8 cellular contexts compared by ENCODE assay signal in the genomic region with DNA sequence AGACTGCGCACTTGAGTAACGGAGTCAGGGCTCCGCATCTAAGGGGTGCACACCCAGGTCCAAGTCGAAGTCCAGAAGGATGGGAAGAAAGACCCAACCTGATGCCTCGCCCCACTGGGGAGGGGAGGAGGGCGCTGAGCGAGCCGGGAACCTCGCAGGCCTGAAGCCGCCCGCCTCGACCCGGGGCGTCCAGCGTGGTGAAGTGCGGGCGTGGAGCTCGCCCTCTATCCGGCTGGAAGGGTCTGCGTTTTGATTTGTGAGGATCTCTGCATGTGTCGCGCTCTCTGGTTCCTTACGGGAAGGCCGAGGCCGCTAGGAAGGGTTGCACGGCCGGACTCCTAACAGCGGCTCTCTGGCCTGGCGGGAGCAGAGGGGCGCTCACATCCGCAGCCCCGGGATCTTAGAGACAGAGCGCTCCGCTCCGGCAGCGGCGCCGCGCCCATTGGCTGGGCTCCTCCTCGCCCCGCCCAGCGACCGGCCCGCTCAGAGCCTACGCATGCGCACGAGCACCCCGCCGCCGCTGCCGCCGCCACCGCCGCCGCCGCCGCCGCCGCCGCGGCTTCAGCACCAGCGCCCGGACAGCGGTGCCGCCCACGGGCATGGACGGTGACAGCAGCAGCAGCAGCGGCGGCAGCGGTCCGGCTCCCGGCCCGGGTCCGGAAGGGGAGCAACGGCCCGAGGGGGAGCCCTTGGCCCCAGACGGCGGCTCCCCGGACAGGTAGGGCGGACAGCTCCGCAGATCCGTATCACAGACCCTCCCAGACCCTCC. TPM values are rescaled to one million over a fixed set of nuclear protein-coding genes. Genes with fewer than 3 reads are reported as not detected.
DNase-seq lines count a peak whose midpoint lies in the region; ATAC-seq and TF ChIP-seq lines count a peak whose summit lies in the region.

A gene with protein sequence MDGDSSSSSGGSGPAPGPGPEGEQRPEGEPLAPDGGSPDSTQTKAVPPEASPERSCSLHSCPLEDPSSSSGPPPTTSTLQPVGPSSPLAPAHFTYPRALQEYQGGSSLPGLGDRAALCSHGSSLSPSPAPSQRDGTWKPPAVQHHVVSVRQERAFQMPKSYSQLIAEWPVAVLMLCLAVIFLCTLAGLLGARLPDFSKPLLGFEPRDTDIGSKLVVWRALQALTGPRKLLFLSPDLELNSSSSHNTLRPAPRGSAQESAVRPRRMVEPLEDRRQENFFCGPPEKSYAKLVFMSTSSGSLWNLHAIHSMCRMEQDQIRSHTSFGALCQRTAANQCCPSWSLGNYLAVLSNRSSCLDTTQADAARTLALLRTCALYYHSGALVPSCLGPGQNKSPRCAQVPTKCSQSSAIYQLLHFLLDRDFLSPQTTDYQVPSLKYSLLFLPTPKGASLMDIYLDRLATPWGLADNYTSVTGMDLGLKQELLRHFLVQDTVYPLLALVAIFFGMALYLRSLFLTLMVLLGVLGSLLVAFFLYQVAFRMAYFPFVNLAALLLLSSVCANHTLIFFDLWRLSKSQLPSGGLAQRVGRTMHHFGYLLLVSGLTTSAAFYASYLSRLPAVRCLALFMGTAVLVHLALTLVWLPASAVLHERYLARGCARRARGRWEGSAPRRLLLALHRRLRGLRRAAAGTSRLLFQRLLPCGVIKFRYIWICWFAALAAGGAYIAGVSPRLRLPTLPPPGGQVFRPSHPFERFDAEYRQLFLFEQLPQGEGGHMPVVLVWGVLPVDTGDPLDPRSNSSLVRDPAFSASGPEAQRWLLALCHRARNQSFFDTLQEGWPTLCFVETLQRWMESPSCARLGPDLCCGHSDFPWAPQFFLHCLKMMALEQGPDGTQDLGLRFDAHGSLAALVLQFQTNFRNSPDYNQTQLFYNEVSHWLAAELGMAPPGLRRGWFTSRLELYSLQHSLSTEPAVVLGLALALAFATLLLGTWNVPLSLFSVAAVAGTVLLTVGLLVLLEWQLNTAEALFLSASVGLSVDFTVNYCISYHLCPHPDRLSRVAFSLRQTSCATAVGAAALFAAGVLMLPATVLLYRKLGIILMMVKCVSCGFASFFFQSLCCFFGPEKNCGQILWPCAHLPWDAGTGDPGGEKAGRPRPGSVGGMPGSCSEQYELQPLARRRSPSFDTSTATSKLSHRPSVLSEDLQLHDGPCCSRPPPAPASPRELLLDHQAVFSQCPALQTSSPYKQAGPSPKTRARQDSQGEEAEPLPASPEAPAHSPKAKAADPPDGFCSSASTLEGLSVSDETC (N-terminal part only) (plus strand): TSS at position 497 of the 769 bp plus-strand sequence. CDS start 103 bp downstream, at position 600.

- DNase-seq in DMS79 (lab: John Stamatoyannopoulos, UW): peak; percentile 23
- peak; percentile 93 for DNase-seq in GM23248
- DNase-seq in Karpas-422: peak; percentile 95
- peak; percentile 99 for DNase-seq in RWPE1 (ENCODE audit: low spot score)
- DNase-seq in activated T-helper 2 cell treated with anti-CD3 and anti-CD28 coated beads, Interferon-gamma antibody, Interleukin-2, Interleukin-4, amounts not matched to agents 10 μg/mL and 5 μg/mL and 100 μg/mL, durations not matched to agents 14 hours and 24 hours and 36 hours (ENCODE audit: low spot score): peak; percentile 82
- DNase-seq in fibroblast of peridontal ligament (ENCODE audit: extremely low read depth): peak; percentile 67
- DNase-seq in natural killer cell: peak; percentile 88

- TF ChIP-seq CTCF in RWPE1 (conservative IDR thresholded peaks at IDR 0.05; ENCODE audit: low read depth): no peak
- no peak for TF ChIP-seq CTCF in natural killer cell (IDR thresholded peaks at IDR 0.05)

- no peaks in the 10 kb centered on the region for H4K20me1 ChIP-seq in GM23248 (ENCODE audit: insufficient read depth)
- no peaks in the 10 kb centered on the region; the same call in 1 of the 2 replicates for H4K20me1 ChIP-seq in Karpas-422 (ENCODE audit: insufficient read depth, low read depth, low read length)

- in situ Hi-C loops in GM23248 (cut with MboI): no loop called here

- 5 to 10% methylated on average over 38 to 70 of the region's 82 CpGs for WGBS in GM23248 (ENCODE audit: low coverage in 1 of 2, low lambda C conversion rate in 2 of 2, missing lambda C conversion rate in 2 of 2), 2 experiments

- ATAC-seq in natural killer cell: peak; percentile 87 to 94 (median 93)
- peak; percentile 91 for ATAC-seq in stimulated activated memory B cell treated with anti-CD40 and anti-IgM and Interleukin-4, amounts not matched to agents 10 μg/mL and 1 μg/mL and 100 μg/mL, for 72 hours

- peaks cover 4% of the 10 kb centered on the region; the same call in 1 of the 2 replicates for H3K27me3 ChIP-seq in GM23248 (replicated peaks; ENCODE audit: insufficient read depth)
- no peaks in the 10 kb centered on the region for H3K27me3 ChIP-seq in Karpas-422 (ENCODE audit: low read length)

- H3K79me2 ChIP-seq in GM23248 (ENCODE audit: insufficient read depth): no peaks in the 10 kb centered on the region
- H3K79me2 ChIP-seq in Karpas-422 (ENCODE audit: low read length): no peaks in the 10 kb centered on the region

- no peaks in the 10 kb centered on the region for H3K4me1 ChIP-seq in GM23248 (ENCODE audit: insufficient read depth)
- H3K4me1 ChIP-seq in Karpas-422 (ENCODE audit: low read length): peaks cover 15% of the 10 kb centered on the region

- H3K4me3 Mint-ChIP-seq in activated T-helper 2 cell treated with anti-CD3 and anti-CD28 coated beads, Interferon-gamma antibody, Interleukin-2, Interleukin-4, amounts not matched to agents 10 μg/mL and 5 μg/mL and 100 μg/mL, durations not matched to agents 14 hours and 24 hours and 36 hours (ENCODE audit: low read depth): peak within 1 kb of the TSS; percentile 75
- H3K4me3 Mint-ChIP-seq in natural killer cell: peak within 1 kb of the TSS; percentile 85
- H3K4me3 Mint-ChIP-seq in stimulated activated memory B cell treated with anti-CD40 and anti-IgM and Interleukin-4, amounts not matched to agents 10 μg/mL and 1 μg/mL and 100 μg/mL, for 72 hours: peak within 1 kb of the TSS; percentile 84

- H3K27ac ChIP-seq in GM23248 (no peak within 1 kb of the TSS), Karpas-422 (ENCODE audit: low read length) (no peak within 1 kb of the TSS), RWPE1 (peak within 1 kb of the TSS; percentile 62)

- intact Hi-C loops in activated T-helper 2 cell treated with anti-CD3 and anti-CD28 coated beads, Interferon-gamma antibody, Interleukin-2, Interleukin-4, amounts not matched to agents 10 μg/mL and 5 μg/mL and 100 μg/mL, durations not matched to agents 14 hours and 24 hours and 36 hours (cut with micrococcal nuclease): loop anchor here (1.0 kb wide), 1 partner anchor 10 kb away; no protein-coding TSS in a partner anchor
- intact Hi-C loops in natural killer cell (cut with micrococcal nuclease): loop anchor here (1.0 kb wide), 3 partner anchors 10 to 47 kb away; a partner anchor contains a TSS

- POLR2A ChIA-PET in RWPE1 (lab: Yijun Ruan, JAX; ENCODE audit: low non-redundant PET): no interaction called here

- H3K36me3 Mint-ChIP-seq in activated T-helper 2 cell treated with anti-CD3 and anti-CD28 coated beads, Interferon-gamma antibody, Interleukin-2, Interleukin-4, amounts not matched to agents 10 μg/mL and 5 μg/mL and 100 μg/mL, durations not matched to agents 14 hours and 24 hours and 36 hours (ENCODE audit: low read depth): no peaks in the 10 kb centered on the region
- no peaks in the 10 kb centered on the region for H3K36me3 Mint-ChIP-seq in natural killer cell
- peaks cover 6% of the 10 kb centered on the region for H3K36me3 Mint-ChIP-seq in stimulated activated memory B cell treated with anti-CD40 and anti-IgM and Interleukin-4, amounts not matched to agents 10 μg/mL and 1 μg/mL and 100 μg/mL, for 72 hours

- H3K9me3 ChIP-seq in GM23248 (ENCODE audit: low read depth) (no peaks in the 10 kb centered on the region), Karpas-422 (ENCODE audit: low read length) (no peaks in the 10 kb centered on the region)

- H2AFZ ChIP-seq in GM23248 (peak within 1 kb of the TSS; percentile 93), Karpas-422 (ENCODE audit: low read length) (peak within 1 kb of the TSS; percentile 72)

- H3K9me2 ChIP-seq in GM23248 (ENCODE audit: insufficient read depth) (no peaks in the 10 kb centered on the region), Karpas-422 (replicated peaks; ENCODE audit: insufficient read depth, low read length) (no peaks in the 10 kb centered on the region)

- H3K4me3 ChIP-seq in GM23248: peak within 1 kb of the TSS; percentile 77
- H3K4me3 ChIP-seq in Karpas-422 (ENCODE audit: low read length): peak within 1 kb of the TSS; percentile 72

- CTCF ChIA-PET in RWPE1 (lab: Yijun Ruan, JAX): interaction anchor here (0.7 to 1.6 kb wide), 8 partner anchors 10 to 83 kb away, joined by 3 to 6 read pairs (median 4); no protein-coding TSS in a partner anchor

- H3K9ac ChIP-seq in GM23248 (no peak within 1 kb of the TSS), Karpas-422 (ENCODE audit: low read length) (peak within 1 kb of the TSS; percentile 63)

- H3F3A ChIP-seq in GM23248 (ENCODE audit: insufficient read depth): no peaks in the 10 kb centered on the region

- H3K36me3 ChIP-seq in GM23248 (ENCODE audit: low read depth) (no peaks in the 10 kb centered on the region), Karpas-422 (ENCODE audit: insufficient read depth, low read length) (no peaks in the 10 kb centered on the region)

- peaks cover 32% of the 10 kb centered on the region for H3K27me3 Mint-ChIP-seq in activated T-helper 2 cell treated with anti-CD3 and anti-CD28 coated beads, Interferon-gamma antibody, Interleukin-2, Interleukin-4, amounts not matched to agents 10 μg/mL and 5 μg/mL and 100 μg/mL, durations not matched to agents 14 hours and 24 hours and 36 hours (ENCODE audit: low read depth)
- H3K27me3 Mint-ChIP-seq in natural killer cell (ENCODE audit: low read depth in 2 of 2): peaks cover 0 to 9% of the 10 kb centered on the region in 2 donors
- H3K27me3 Mint-ChIP-seq in stimulated activated memory B cell treated with anti-CD40 and anti-IgM and Interleukin-4, amounts not matched to agents 10 μg/mL and 1 μg/mL and 100 μg/mL, for 72 hours: no peaks in the 10 kb centered on the region

- peaks cover 7% of the 10 kb centered on the region for H3K4me1 Mint-ChIP-seq in activated T-helper 2 cell treated with anti-CD3 and anti-CD28 coated beads, Interferon-gamma antibody, Interleukin-2, Interleukin-4, amounts not matched to agents 10 μg/mL and 5 μg/mL and 100 μg/mL, durations not matched to agents 14 hours and 24 hours and 36 hours (ENCODE audit: low read depth)
- peaks cover 11 to 27% of the 10 kb centered on the region in 2 donors for H3K4me1 Mint-ChIP-seq in natural killer cell
- peaks cover 15% of the 10 kb centered on the region for H3K4me1 Mint-ChIP-seq in stimulated activated memory B cell treated with anti-CD40 and anti-IgM and Interleukin-4, amounts not matched to agents 10 μg/mL and 1 μg/mL and 100 μg/mL, for 72 hours

- H3K9me3 Mint-ChIP-seq in activated T-helper 2 cell treated with anti-CD3 and anti-CD28 coated beads, Interferon-gamma antibody, Interleukin-2, Interleukin-4, amounts not matched to agents 10 μg/mL and 5 μg/mL and 100 μg/mL, durations not matched to agents 14 hours and 24 hours and 36 hours: no peaks in the 10 kb centered on the region
- H3K9me3 Mint-ChIP-seq in natural killer cell: no peaks in the 10 kb centered on the region
- no peaks in the 10 kb centered on the region for H3K9me3 Mint-ChIP-seq in stimulated activated memory B cell treated with anti-CD40 and anti-IgM and Interleukin-4, amounts not matched to agents 10 μg/mL and 1 μg/mL and 100 μg/mL, for 72 hours

- peak within 1 kb of the TSS; percentile 93 for H3K4me2 ChIP-seq in GM23248 (ENCODE audit: unreplicated experiment)
- H3K4me2 ChIP-seq in Karpas-422 (ENCODE audit: low read depth, low read length, poor library complexity, severe bottlenecking): peak within 1 kb of the TSS; percentile 79

- no peak within 1 kb of the TSS for H3K27ac Mint-ChIP-seq in activated T-helper 2 cell treated with anti-CD3 and anti-CD28 coated beads, Interferon-gamma antibody, Interleukin-2, Interleukin-4, amounts not matched to agents 10 μg/mL and 5 μg/mL and 100 μg/mL, durations not matched to agents 14 hours and 24 hours and 36 hours
- H3K27ac Mint-ChIP-seq in natural killer cell: peak within 1 kb of the TSS; percentile 23 to 75
- H3K27ac Mint-ChIP-seq in stimulated activated memory B cell treated with anti-CD40 and anti-IgM and Interleukin-4, amounts not matched to agents 10 μg/mL and 1 μg/mL and 100 μg/mL, for 72 hours: no peak within 1 kb of the TSS

RNA-seq across cellular contexts. Expression of the gene that starts here (rescaled TPM):
- 0.11 and 0.13 TPM in 2 replicates for total RNA-seq in GM23248 (2014; rRNA removed; shearing (Covaris generic))
- 0.13 and 0.51 TPM in 2 replicates for polyA plus RNA-seq in GM23248 (2016; fragmentation: Nextera tagmentation; extraction: Ambion mirVana)
- 0.07 and 2.6 TPM in 2 replicates for total RNA-seq in Karpas-422 (2014; rRNA removed; shearing (Covaris generic); ENCODE audit: low replicate concordance)
- 0.05 and 0.39 TPM in 2 replicates for total RNA-seq in activated T-helper 2 cell treated with anti-CD3 and anti-CD28 coated beads, Interferon-gamma antibody, Interleukin-2, Interleukin-4, amounts not matched to agents 10 μg/mL and 5 μg/mL and 100 μg/mL, durations not matched to agents 14 hours and 24 hours and 36 hours
- 1 to 10 TPM in 1 of 3 donors, under 1 TPM in 2; 0.20 to 1.0 (median 0.26) TPM for total RNA-seq in natural killer cell

Comparison
In these comparisons a context has a peak if more than half of its experiments do, and no peak if none do; other contexts are left out.
1. Peak in DNase-seq, H3K4me3 ChIP-seq and H3K4me2 ChIP-seq in GM23248; RNA of the gene not detected or under 1 TPM.
2. Peak in DNase-seq in activated T-helper 2 cell treated with anti-CD3 and anti-CD28 coated beads, Interferon-gamma antibody, Interleukin-2, Interleukin-4, amounts not matched to agents 10 μg/mL and 5 μg/mL and 100 μg/mL, durations not matched to agents 14 hours and 24 hours and 36 hours; RNA of the gene not detected or under 1 TPM.
3. DNase-seq: peak in every context shown above with its lines; median percentile 99 in RWPE1; 95 in Karpas-422; 93 in GM23248; 88 in natural killer cell; 82 in activated T-helper 2 cell treated with anti-CD3 and anti-CD28 coated beads, Interferon-gamma antibody, Interleukin-2, Interleukin-4, amounts not matched to agents 10 μg/mL and 5 μg/mL and 100 μg/mL, durations not matched to agents 14 hours and 24 hours and 36 hours; 67 in fibroblast of peridontal ligament; 23 in DMS79.
4. H3K27ac Mint-ChIP-seq: peak in natural killer cell (2 of 2); none in activated T-helper 2 cell treated with anti-CD3 and anti-CD28 coated beads, Interferon-gamma antibody, Interleukin-2, Interleukin-4, amounts not matched to agents 10 μg/mL and 5 μg/mL and 100 μg/mL, durations not matched to agents 14 hours and 24 hours and 36 hours (single experiment) and stimulated activated memory B cell treated with anti-CD40 and anti-IgM and Interleukin-4, amounts not matched to agents 10 μg/mL and 1 μg/mL and 100 μg/mL, for 72 hours (single experiment).
5. Peak in every context shown above with its lines, with median percentiles within 50 percentile points of each other: H3K4me3 Mint-ChIP-seq.